In the genomic region with DNA sequence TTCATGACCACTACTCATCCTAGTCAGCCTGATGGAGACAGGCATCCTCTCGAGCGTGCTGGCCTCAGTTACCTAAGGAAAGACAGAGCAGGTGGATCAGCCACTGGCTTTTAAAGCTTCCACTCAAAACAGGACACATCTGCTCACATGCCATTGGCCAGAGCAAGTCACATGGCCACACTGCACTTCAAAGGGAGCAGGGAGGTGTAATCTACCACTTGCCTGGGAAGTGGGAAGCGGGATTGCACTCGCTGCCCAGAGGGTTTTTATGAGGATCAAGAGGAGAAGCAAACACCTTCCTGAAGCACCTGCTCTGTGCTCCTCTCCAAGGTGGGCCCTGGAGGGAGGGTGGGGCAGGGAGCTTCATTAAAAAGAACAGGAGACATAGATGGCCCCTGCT, we compare ENCODE assay signal across 16 cellular contexts.
DNase-seq lines count a peak whose midpoint lies in the region; ATAC-seq and TF ChIP-seq lines count a peak whose summit lies in the region.
"Had no signal": no experiment of that assay in that cellular context is flagged by ENCODE, and none has a peak within 500 bp of the region (broad histone marks: within the 10 kb centered on the region; RNA-seq: fewer than 3 reads in every experiment).

No MANE protein-coding gene starts in this region.

- no peaks in the 10 kb centered on the region for H3K79me2 ChIP-seq in neural progenitor cell (ENCODE audit: low read depth)

- TF ChIP-seq CTCF in heart right ventricle (IDR thresholded peaks at IDR 0.05) = no peak
- no peak for TF ChIP-seq CTCF in neural progenitor cell (IDR thresholded peaks at IDR 0.05)

- POLR2A ChIA-PET in HEK293T (lab: Yijun Ruan, JAX) = no interaction called here

- peaks cover 6% of the 10 kb centered on the region for H3K27me3 Mint-ChIP-seq in neural progenitor cell (ENCODE audit: insufficient read depth, low read depth)

- 49 to 50% methylated on average over 4 of the region's 4 CpGs for WGBS in heart right ventricle, 2 donors

- H2AFZ ChIP-seq in neural progenitor cell (replicated peaks) = peak overlapping the region; percentile 59

- ATAC-seq in heart right ventricle = no peak
- ATAC-seq in GM19455 (IDR thresholded peaks at IDR 0.05; ENCODE audit: unreplicated experiment) = no peak
- ATAC-seq: CD8-positive, alpha-beta T cell; GM12878; SK-N-SH treated with all-trans-retinoic acid at 6 μM for 48 hours had no signal

- CTCF ChIA-PET in HEK293T (lab: Yijun Ruan, JAX) = no interaction called here

- no peak overlapping the region for H3K4me3 Mint-ChIP-seq in neural progenitor cell
- H3K4me3 Mint-ChIP-seq: B cell; CD8-positive, alpha-beta T cell; T-helper 1 cell treated with Interleukin-12 subunit alpha and Interleukin-12 subunit beta and Interleukin-4 antibody, amounts not matched to agents 30 μg/mL and 1 μg/mL, for 36 hours had no signal

- H3K9ac ChIP-seq in neural progenitor cell = no peak overlapping the region

- H4K20me1 ChIP-seq in neural progenitor cell (ENCODE audit: low read depth) = no peaks in the 10 kb centered on the region

- H3K4me1 ChIP-seq in heart right ventricle (no peaks in the 10 kb centered on the region), neural progenitor cell (peaks cover 13% of the 10 kb centered on the region)

- H3K27me3 ChIP-seq in heart right ventricle (peaks cover 0 to 69% (median 40%) of the 10 kb centered on the region in 7 donors), neural progenitor cell (peaks cover 83% of the 10 kb centered on the region), MG63 (peaks cover 17% of the 10 kb centered on the region; the same call in 1 of the 2 replicates)

- H3K9me3 Mint-ChIP-seq in neural progenitor cell = peaks cover 8% of the 10 kb centered on the region

- intact Hi-C loops in cardiac septum (cut with DNase I) (no loop called here), heart right ventricle (cut with DNase I) (loop anchor here in 1 of 10 donors (5.0 kb wide), 1 partner anchor 1281 kb away; no protein-coding TSS in a partner anchor)

- no peak overlapping the region for H3K27ac Mint-ChIP-seq in neural progenitor cell
- H3K27ac Mint-ChIP-seq: B cell; CD8-positive, alpha-beta T cell; T-helper 1 cell treated with Interleukin-12 subunit alpha and Interleukin-12 subunit beta and Interleukin-4 antibody, amounts not matched to agents 30 μg/mL and 1 μg/mL, for 36 hours had no signal

- H3K36me3 ChIP-seq in heart right ventricle (no peaks in the 10 kb centered on the region), neural progenitor cell (no peaks in the 10 kb centered on the region), MG63 (no peaks in the 10 kb centered on the region)

- peaks cover 7% of the 10 kb centered on the region for H3F3A ChIP-seq in neural progenitor cell (ENCODE audit: low read depth)

- peaks cover 4% of the 10 kb centered on the region for H3K4me1 Mint-ChIP-seq in neural progenitor cell
- H3K4me1 Mint-ChIP-seq: B cell had no signal

- H3K4me3 ChIP-seq in heart right ventricle (no peak overlapping the region), neural progenitor cell (no peak overlapping the region), MG63 (no peak overlapping the region)
- H3K4me3 ChIP-seq: GM12878 had no signal

- no peak overlapping the region for H3K27ac ChIP-seq in heart right ventricle
- H3K27ac ChIP-seq in neural progenitor cell = no peak overlapping the region

- no peak overlapping the region for H3K4me2 ChIP-seq in neural progenitor cell

- H3K9me3 ChIP-seq in heart right ventricle (peaks cover 0 to 39% (median 7%) of the 10 kb centered on the region in 11 donors), neural progenitor cell (ENCODE audit: low read depth) (peaks cover 5% of the 10 kb centered on the region), MG63 (peaks cover 4% of the 10 kb centered on the region; the same call in 1 of the 2 replicates)

- H3K36me3 Mint-ChIP-seq in neural progenitor cell = no peaks in the 10 kb centered on the region
- H3K36me3 Mint-ChIP-seq: CD8-positive, alpha-beta T cell had no signal

- DNase-seq in cardiac septum (ENCODE audit: low spot score) = peak; percentile 24
- DNase-seq in heart right ventricle = no peak
- peak; percentile 61 for DNase-seq in NCI-H2029 treated with DMSO at 0.1 percent for 48 hours (lab: John Stamatoyannopoulos, UW)
- peak; percentile 62 for DNase-seq in SW480 (ENCODE audit: low spot score)
- no peak for DNase-seq in neural progenitor cell (ENCODE audit: low spot score)
- DNase-seq in MG63 = no peak
- DNase-seq in HEK293T (ENCODE audit: extremely low spot score) = no peak
- DNase-seq: CD8-positive, alpha-beta T cell; MM.1S; NCI-H1105 treated with DMSO at 0.1 percent for 48 hours; NCI-H2107 had no signal

TF ChIP-seq in HEK293T, 16 proteins besides CTCF, POLR2A, EP300 and RAD21:
- TF ChIP-seq FOXK2 (IDR thresholded peaks at IDR 0.05) (no peak), LEF1 (IDR thresholded peaks at IDR 0.05; ENCODE audit: borderline replicate concordance) (no peak), L3MBTL2 (conservative IDR thresholded peaks at IDR 0.05) (no peak), SP1 (IDR thresholded peaks at IDR 0.05) (no peak), BHLHE40 (IDR thresholded peaks at IDR 0.05; ENCODE audit: borderline replicate concordance) (no peak), FOXM1 (IDR thresholded peaks at IDR 0.05; ENCODE audit: borderline replicate concordance) (no peak), TARDBP (IDR thresholded peaks at IDR 0.05) (no peak), ELF4 (IDR thresholded peaks at IDR 0.05) (no peak), SUZ12 (IDR thresholded peaks at IDR 0.05) (no peak), FOXA1 (IDR thresholded peaks at IDR 0.05) (no peak), ARNT (IDR thresholded peaks at IDR 0.05) (no peak), ZNF384 (IDR thresholded peaks at IDR 0.05) (no peak), NFRKB (IDR thresholded peaks at IDR 0.05) (no peak), HDGF (IDR thresholded peaks at IDR 0.05; ENCODE audit: borderline replicate concordance) (no peak), CTBP1 (IDR thresholded peaks at IDR 0.05; ENCODE audit: borderline replicate concordance) (no peak)
- TF ChIP-seq, protein P1, sequence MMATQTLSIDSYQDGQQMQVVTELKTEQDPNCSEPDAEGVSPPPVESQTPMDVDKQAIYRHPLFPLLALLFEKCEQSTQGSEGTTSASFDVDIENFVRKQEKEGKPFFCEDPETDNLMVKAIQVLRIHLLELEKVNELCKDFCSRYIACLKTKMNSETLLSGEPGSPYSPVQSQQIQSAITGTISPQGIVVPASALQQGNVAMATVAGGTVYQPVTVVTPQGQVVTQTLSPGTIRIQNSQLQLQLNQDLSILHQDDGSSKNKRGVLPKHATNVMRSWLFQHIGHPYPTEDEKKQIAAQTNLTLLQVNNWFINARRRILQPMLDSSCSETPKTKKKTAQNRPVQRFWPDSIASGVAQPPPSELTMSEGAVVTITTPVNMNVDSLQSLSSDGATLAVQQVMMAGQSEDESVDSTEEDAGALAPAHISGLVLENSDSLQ (IDR thresholded peaks at IDR 0.05) = no peak

Comparison
In these comparisons a context has a peak if more than half of its experiments do, and no peak if none do; other contexts are left out.
1. DNase-seq: peak in cardiac septum (single experiment), NCI-H2029 treated with DMSO at 0.1 percent for 48 hours (single experiment) and SW480 (single experiment); none in heart right ventricle (0 of 2), neural progenitor cell (single experiment), MG63 (single experiment) and HEK293T (single experiment).